Comparison of ENCODE assay signal across 21 cellular contexts in the genomic region with DNA sequence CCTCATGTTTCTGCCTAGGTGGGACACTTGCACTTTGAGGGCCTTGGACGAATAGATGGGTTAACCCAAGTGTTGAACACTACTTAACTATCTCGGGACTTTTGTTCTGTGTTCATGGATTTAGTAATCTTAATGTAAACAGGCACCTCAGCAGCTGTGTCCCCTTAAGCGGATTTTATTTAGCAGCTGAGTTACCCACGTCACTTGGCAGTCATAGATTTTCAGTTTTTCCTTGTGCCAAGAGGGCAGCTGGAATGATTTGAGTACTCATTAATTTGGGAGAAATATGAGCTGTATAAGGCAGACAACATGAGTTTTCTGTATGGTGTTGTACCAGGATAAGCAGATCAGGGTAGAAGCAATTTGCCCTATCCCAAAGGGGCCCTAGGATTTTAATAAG.
"Had no signal": no experiment of that assay in that cellular context is flagged by ENCODE, and none has a peak within 500 bp of the region (broad histone marks: within the 10 kb centered on the region; RNA-seq: fewer than 3 reads in every experiment).

No MANE protein-coding gene starts in this region.

- H3K27ac ChIP-seq: breast epithelium, foreskin keratinocyte, prostate gland, right lobe of liver, VCaP had no signal

- ATAC-seq: activated CD4-positive, alpha-beta T cell treated with anti-CD3 and anti-CD28 coated beads for 36 hours; activated CD8-positive, alpha-beta T cell treated with anti-CD3 and anti-CD28 coated beads for 36 hours; foreskin keratinocyte; left colon; mucosa of descending colon; naive thymus-derived CD8-positive, alpha-beta T cell; right lobe of liver; stimulated activated naive B cell treated with anti-CD40 and anti-IgM and Interleukin-4, amounts not matched to agents 10 μg/mL and 1 μg/mL and 100 μg/mL, for 72 hours had no signal

- H3K36me3 ChIP-seq: breast epithelium, prostate gland, right lobe of liver had no signal

- H3K4me1 ChIP-seq: breast epithelium, foreskin keratinocyte, prostate gland, right lobe of liver had no signal

- H3K4me3 ChIP-seq: breast epithelium, mucosa of descending colon, prostate gland, right lobe of liver had no signal

- H3K27me3 ChIP-seq: breast epithelium, foreskin keratinocyte, right lobe of liver had no signal

- DNase-seq: activated CD4-positive, alpha-beta T cell treated with anti-CD3 and anti-CD28 coated beads for 36 hours; activated CD8-positive, alpha-beta memory T cell treated with anti-CD3 and anti-CD28 coated beads, Interleukin-2, amount 50 U/mL, for 4 hours; activated CD8-positive, alpha-beta T cell treated with anti-CD3 and anti-CD28 coated beads for 36 hours; activated naive CD8-positive, alpha-beta T cell treated with anti-CD3 and anti-CD28 coated beads, Interleukin-2, amount 10 ng/mL, durations not matched to agents 7 days and 5 days; anterior cingulate cortex; endodermal cell; foreskin keratinocyte; head of caudate nucleus; left colon; mucosa of descending colon; naive thymus-derived CD8-positive, alpha-beta T cell; nucleus accumbens; right lobe of liver; stimulated activated CD4-positive, alpha-beta T cell treated with anti-CD3 and anti-CD28 coated beads, Interleukin-2, amount 100 ng/mL, for 24 hours; stimulated activated naive B cell treated with anti-CD40 and anti-IgM and Interleukin-4, amounts not matched to agents 10 μg/mL and 1 μg/mL and 100 μg/mL, for 72 hours; substantia nigra; T1000; trophoblast cell had no signal

- H3K9me3 ChIP-seq: mucosa of descending colon, prostate gland, right lobe of liver had no signal
